In the genomic region with DNA sequence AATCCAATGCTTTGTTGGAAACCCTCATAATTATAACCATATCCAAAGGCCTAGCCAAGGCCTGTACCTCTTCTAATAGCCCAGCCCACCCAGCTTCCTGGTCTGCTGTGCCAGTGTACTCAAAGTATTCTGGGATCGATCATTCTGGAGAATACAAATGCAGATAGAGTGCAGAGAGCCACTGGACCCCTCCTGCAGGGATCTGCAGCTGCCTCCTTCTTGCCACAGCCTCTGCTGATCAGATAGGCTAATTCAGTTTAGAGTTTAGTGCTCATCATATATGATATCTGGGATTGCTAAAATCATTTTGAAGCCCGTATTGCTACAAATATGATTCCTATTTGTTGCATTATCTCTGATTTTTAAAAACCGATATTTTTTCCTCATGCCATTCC, we compare ENCODE assay signal across 2 cellular contexts.
TF ChIP-seq lines count a peak whose summit lies in the region.

No MANE protein-coding gene starts in this region.

TF ChIP-seq in SK-N-SH, 30 proteins besides CTCF, POLR2A, EP300 and RAD21:
- TF ChIP-seq SMC3 (IDR thresholded peaks at IDR 0.05; ENCODE audit: low read depth, low read length) (no peak), MEF2A (IDR thresholded peaks at IDR 0.05; ENCODE audit: borderline replicate concordance, low read depth) (no peak), IRF3 (IDR thresholded peaks at IDR 0.05; ENCODE audit: low read depth, low read length) (no peak), RFX5 (IDR thresholded peaks at IDR 0.05; ENCODE audit: low read length) (no peak), USF2 (IDR thresholded peaks at IDR 0.05; ENCODE audit: borderline replicate concordance, low read depth, low read length) (no peak), FOXJ3 (CRISPR knock-in tag; IDR thresholded peaks at IDR 0.05) (peak; percentile 63), FOXM1 (IDR thresholded peaks at IDR 0.05; ENCODE audit: low read depth) (no peak), RCOR1 (IDR thresholded peaks at IDR 0.05; ENCODE audit: low read length) (peak; percentile 56; the same call in 1 of the 2 replicates), POLR2AphosphoS5 (IDR thresholded peaks at IDR 0.05; ENCODE audit: low read depth, low read length) (no peak), YY1 (IDR thresholded peaks at IDR 0.05; ENCODE audit: low read depth) (no peak), TCF12 (IDR thresholded peaks at IDR 0.05) (no peak), EZH2phosphoT487 (IDR thresholded peaks at IDR 0.05; ENCODE audit: borderline replicate concordance, low read depth) (no peak), GATA2 (CRISPR knock-in tag; IDR thresholded peaks at IDR 0.05) (peak; percentile 89), TAF1 (IDR thresholded peaks at IDR 0.05; ENCODE audit: borderline replicate concordance, low read depth, low read length) (no peak), ELF1 (IDR thresholded peaks at IDR 0.05) (no peak), MXI1 (IDR thresholded peaks at IDR 0.05; ENCODE audit: low read depth, low read length) (no peak), FOSL2 (IDR thresholded peaks at IDR 0.05; ENCODE audit: borderline replicate concordance, low read depth) (no peak), CHD2 (IDR thresholded peaks at IDR 0.05; ENCODE audit: low read length, partially characterized antibody) (peak; percentile 81), MAX (IDR thresholded peaks at IDR 0.05; ENCODE audit: low read depth) (no peak), GABPA (IDR thresholded peaks at IDR 0.05; ENCODE audit: low read depth) (no peak), NFIC (IDR thresholded peaks at IDR 0.05; ENCODE audit: borderline replicate concordance) (no peak), JUND (IDR thresholded peaks at IDR 0.05) (no peak)
- TF ChIP-seq, protein P1, sequence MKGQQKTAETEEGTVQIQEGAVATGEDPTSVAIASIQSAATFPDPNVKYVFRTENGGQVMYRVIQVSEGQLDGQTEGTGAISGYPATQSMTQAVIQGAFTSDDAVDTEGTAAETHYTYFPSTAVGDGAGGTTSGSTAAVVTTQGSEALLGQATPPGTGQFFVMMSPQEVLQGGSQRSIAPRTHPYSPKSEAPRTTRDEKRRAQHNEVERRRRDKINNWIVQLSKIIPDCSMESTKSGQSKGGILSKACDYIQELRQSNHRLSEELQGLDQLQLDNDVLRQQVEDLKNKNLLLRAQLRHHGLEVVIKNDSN (IDR thresholded peaks at IDR 0.05; ENCODE audit: borderline replicate concordance, low read depth), result no peak

TF ChIP-seq in endothelial cell of umbilical vein, 7 proteins besides CTCF, POLR2A, EP300 and RAD21:
- no peak for TF ChIP-seq MYC (IDR thresholded peaks at IDR 0.05; ENCODE audit: low read depth, low read length)
- no peak for TF ChIP-seq GATA2 (IDR thresholded peaks at IDR 0.05; ENCODE audit: insufficient read depth, insufficient read length, low read depth, low read length)
- no peak for TF ChIP-seq MAX (IDR thresholded peaks at IDR 0.05; ENCODE audit: insufficient read depth, insufficient read length)
- TF ChIP-seq POLR2AphosphoS5 (IDR thresholded peaks at IDR 0.05; ENCODE audit: insufficient read depth, low read depth, low read length), result no peak
- no peak for TF ChIP-seq EZH2 (IDR thresholded peaks at IDR 0.05; ENCODE audit: borderline replicate concordance, low read depth, low read length, severe bottlenecking)
- no peak for TF ChIP-seq JUN (IDR thresholded peaks at IDR 0.05; ENCODE audit: borderline replicate concordance, insufficient read depth, insufficient read length, low read depth)
- TF ChIP-seq FOS (IDR thresholded peaks at IDR 0.05; ENCODE audit: borderline replicate concordance, insufficient read depth, low read length), result no peak
